In the genomic region with DNA sequence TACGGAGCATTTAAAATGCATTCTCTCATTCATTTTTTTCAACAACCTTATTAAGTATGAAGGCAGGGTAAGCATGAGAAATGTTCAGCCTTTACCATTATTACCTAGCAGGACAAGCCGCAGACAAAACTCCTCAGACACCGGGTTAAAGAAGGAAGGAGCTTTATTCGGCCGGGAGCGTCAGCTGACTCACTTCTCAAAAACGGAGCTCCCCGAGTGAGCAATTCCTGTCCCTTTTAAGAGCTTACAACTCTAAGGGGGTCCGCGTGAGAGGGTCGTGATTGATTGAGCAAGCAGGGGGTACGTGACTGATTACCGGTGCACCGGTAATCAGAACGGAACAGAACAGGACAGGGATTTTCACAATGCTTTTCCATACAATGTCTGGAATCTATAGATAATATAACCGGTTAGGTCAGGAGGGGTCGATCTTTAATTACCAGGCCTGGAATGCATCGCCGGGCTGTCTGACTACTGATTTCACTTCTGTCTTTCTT, we compare ENCODE assay signal across 1 cellular context.
TF ChIP-seq lines count a peak whose summit lies in the region.
"Not testable (repeated sequence)": the region's sequence is repeated elsewhere in the genome, so short reads cannot be mapped to it uniquely, and the experiment has no call there.

No MANE protein-coding gene starts in this region.

TF ChIP-seq in K562, 482 proteins besides CTCF, POLR2A, EP300 and RAD21 (continues in another document):
- TF ChIP-seq TEAD2 (tag; IDR thresholded peaks at IDR 0.05) = 0 out of 2 replicates have a peak, but pooled peaks have one; percentile 43
- peak in 1 of 2 experiments; percentile 80; a peak in 2 of 4 replicates for TF ChIP-seq HDAC1 (IDR thresholded peaks at IDR 0.05)
- TF ChIP-seq DMBX1 (CRISPR knock-in tag; IDR thresholded peaks at IDR 0.05; ENCODE audit: borderline replicate concordance) = peak; percentile 31; the same call in 1 of the 2 replicates
- peak; percentile 81 for TF ChIP-seq TCF3 (CRISPR knock-in tag; IDR thresholded peaks at IDR 0.05)
- peak; percentile 44; the same call in 1 of the 2 replicates for TF ChIP-seq RAD51 (IDR thresholded peaks at IDR 0.05; ENCODE audit: borderline replicate concordance, low read depth)
- peak; percentile 7 for TF ChIP-seq MEIS2 (IDR thresholded peaks at IDR 0.05; ENCODE audit: partially characterized antibody)
- peak; percentile 98 for TF ChIP-seq KDM1A (IDR thresholded peaks at IDR 0.05)
- TF ChIP-seq NCOR1 (IDR thresholded peaks at IDR 0.05) = peak; percentile 79
- peak; percentile 93 for TF ChIP-seq CBFA2T3 (IDR thresholded peaks at IDR 0.05)
- TF ChIP-seq ZNF175 (CRISPR knock-in tag; IDR thresholded peaks at IDR 0.05; ENCODE audit: low read depth) = peak; percentile 18; the same call in 1 of the 2 replicates
- 0 out of 2 replicates have a peak, but pooled peaks have one; percentile 14 for TF ChIP-seq PML (IDR thresholded peaks at IDR 0.05; ENCODE audit: low read length)
- TF ChIP-seq MITF (IDR thresholded peaks at IDR 0.05) = peak; percentile 44; the same call in 1 of the 2 replicates
- TF ChIP-seq EP400 (IDR thresholded peaks at IDR 0.05) = peak; percentile 31; the same call in 1 of the 2 replicates
- TF ChIP-seq KLF16 (IDR thresholded peaks at IDR 0.05) = peak; percentile 64; the same call in 1 of the 2 replicates
- TF ChIP-seq NFIC (IDR thresholded peaks at IDR 0.05) = peak; percentile 62; the same call in 1 of the 2 replicates
- TF ChIP-seq CBFA2T2 (conservative IDR thresholded peaks at IDR 0.05) = peak; percentile 89
- peak; percentile 79 for TF ChIP-seq TEAD4 (IDR thresholded peaks at IDR 0.05; ENCODE audit: low read length)
- not testable (repeated sequence) for TF ChIP-seq TEAD4 (CRISPR knock-in tag; IDR thresholded peaks at IDR 0.05; ENCODE audit: borderline replicate concordance); ATF1 (CRISPR knock-in tag; IDR thresholded peaks at IDR 0.05)
- peak; percentile 69; the same call in 1 of the 2 replicates for TF ChIP-seq SMARCE1 (IDR thresholded peaks at IDR 0.05)
- TF ChIP-seq LEF1 (IDR thresholded peaks at IDR 0.05) = 0 out of 2 replicates have a peak, but pooled peaks have one; percentile 25
- 0 out of 4 replicates have a peak, but pooled peaks of 1 of the 2 experiments have one; percentile 59 for TF ChIP-seq TEAD1 (CRISPR knock-in tag; IDR thresholded peaks at IDR 0.05)
- TF ChIP-seq RBBP5 (IDR thresholded peaks at IDR 0.05; ENCODE audit: borderline replicate concordance, insufficient read depth, low read length, poor library complexity, severe bottlenecking) = peak; percentile 10
- peak; percentile 72 for TF ChIP-seq SMARCA4 (IDR thresholded peaks at IDR 0.05)
- TF ChIP-seq ZFX (CRISPR knock-in tag; IDR thresholded peaks at IDR 0.05) = peak; percentile 50; the same call in 1 of the 2 replicates
- peak; percentile 91 for TF ChIP-seq HDAC2 (IDR thresholded peaks at IDR 0.05)
- peak; percentile 59 for TF ChIP-seq USF1 (CRISPR knock-in tag; IDR thresholded peaks at IDR 0.05)
- TF ChIP-seq ARNT (IDR thresholded peaks at IDR 0.05) = peak in 1 of 2 experiments; percentile 78; a peak in 1 of 4 replicates
- TF ChIP-seq SOX6 (IDR thresholded peaks at IDR 0.05) = peak; percentile 75
- TF ChIP-seq NCOA1 (IDR thresholded peaks at IDR 0.05; ENCODE audit: low read depth) = peak; percentile 43; the same call in 1 of the 2 replicates
- TF ChIP-seq TAL1 (IDR thresholded peaks at IDR 0.05) = peak; percentile 86
- TF ChIP-seq TRIM24 (IDR thresholded peaks at IDR 0.05) = peak; percentile 8 to 52; a peak in 1 of 4 replicates
- TF ChIP-seq, protein P1, sequence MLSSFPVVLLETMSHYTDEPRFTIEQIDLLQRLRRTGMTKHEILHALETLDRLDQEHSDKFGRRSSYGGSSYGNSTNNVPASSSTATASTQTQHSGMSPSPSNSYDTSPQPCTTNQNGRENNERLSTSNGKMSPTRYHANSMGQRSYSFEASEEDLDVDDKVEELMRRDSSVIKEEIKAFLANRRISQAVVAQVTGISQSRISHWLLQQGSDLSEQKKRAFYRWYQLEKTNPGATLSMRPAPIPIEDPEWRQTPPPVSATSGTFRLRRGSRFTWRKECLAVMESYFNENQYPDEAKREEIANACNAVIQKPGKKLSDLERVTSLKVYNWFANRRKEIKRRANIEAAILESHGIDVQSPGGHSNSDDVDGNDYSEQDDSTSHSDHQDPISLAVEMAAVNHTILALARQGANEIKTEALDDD (IDR thresholded peaks at IDR 0.05) = peak; percentile 56; the same call in 1 of the 2 replicates
- peak; percentile 61; the same call in 1 of the 2 replicates for TF ChIP-seq MTA2 (IDR thresholded peaks at IDR 0.05; ENCODE audit: low read depth)
- peak; percentile 44; the same call in 1 of the 2 replicates for TF ChIP-seq ATF1 (tag; IDR thresholded peaks at IDR 0.05)
- TF ChIP-seq STAT5A (IDR thresholded peaks at IDR 0.05; ENCODE audit: borderline replicate concordance, low read length) = peak; percentile 46; the same call in 1 of the 2 replicates
- TF ChIP-seq POLR2H (tag; IDR thresholded peaks at IDR 0.05; ENCODE audit: low read depth) = peak; percentile 70
- TF ChIP-seq FOXK1 (CRISPR knock-in tag; IDR thresholded peaks at IDR 0.05; ENCODE audit: borderline replicate concordance) = 0 out of 2 replicates have a peak, but pooled peaks have one; percentile 4
- TF ChIP-seq BACH1 (tag; IDR thresholded peaks at IDR 0.05) = 0 out of 2 replicates have a peak, but pooled peaks have one; percentile 37
- peak; percentile 66 for TF ChIP-seq HDAC3 (IDR thresholded peaks at IDR 0.05; ENCODE audit: borderline replicate concordance, partially characterized antibody)
- TF ChIP-seq, protein P2, sequence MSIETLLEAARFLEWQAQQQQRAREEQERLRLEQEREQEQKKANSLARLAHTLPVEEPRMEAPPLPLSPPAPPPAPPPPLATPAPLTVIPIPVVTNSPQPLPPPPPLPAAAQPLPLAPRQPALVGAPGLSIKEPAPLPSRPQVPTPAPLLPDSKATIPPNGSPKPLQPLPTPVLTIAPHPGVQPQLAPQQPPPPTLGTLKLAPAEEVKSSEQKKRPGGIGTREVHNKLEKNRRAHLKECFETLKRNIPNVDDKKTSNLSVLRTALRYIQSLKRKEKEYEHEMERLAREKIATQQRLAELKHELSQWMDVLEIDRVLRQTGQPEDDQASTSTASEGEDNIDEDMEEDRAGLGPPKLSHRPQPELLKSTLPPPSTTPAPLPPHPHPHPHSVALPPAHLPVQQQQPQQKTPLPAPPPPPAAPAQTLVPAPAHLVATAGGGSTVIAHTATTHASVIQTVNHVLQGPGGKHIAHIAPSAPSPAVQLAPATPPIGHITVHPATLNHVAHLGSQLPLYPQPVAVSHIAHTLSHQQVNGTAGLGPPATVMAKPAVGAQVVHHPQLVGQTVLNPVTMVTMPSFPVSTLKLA (conservative IDR thresholded peaks at IDR 0.05) = peak; percentile 34 to 68; a peak in 1 of 4 replicates
- TF ChIP-seq DPF2 (IDR thresholded peaks at IDR 0.05) = peak; percentile 26; the same call in 1 of the 2 replicates
- TF ChIP-seq CXXC5 (CRISPR knock-in tag; IDR thresholded peaks at IDR 0.05) = 0 out of 2 replicates have a peak, but pooled peaks have one; percentile 0
- TF ChIP-seq CC2D1A (IDR thresholded peaks at IDR 0.05) = peak; percentile 47; the same call in 1 of the 2 replicates
- TF ChIP-seq, protein P3, sequence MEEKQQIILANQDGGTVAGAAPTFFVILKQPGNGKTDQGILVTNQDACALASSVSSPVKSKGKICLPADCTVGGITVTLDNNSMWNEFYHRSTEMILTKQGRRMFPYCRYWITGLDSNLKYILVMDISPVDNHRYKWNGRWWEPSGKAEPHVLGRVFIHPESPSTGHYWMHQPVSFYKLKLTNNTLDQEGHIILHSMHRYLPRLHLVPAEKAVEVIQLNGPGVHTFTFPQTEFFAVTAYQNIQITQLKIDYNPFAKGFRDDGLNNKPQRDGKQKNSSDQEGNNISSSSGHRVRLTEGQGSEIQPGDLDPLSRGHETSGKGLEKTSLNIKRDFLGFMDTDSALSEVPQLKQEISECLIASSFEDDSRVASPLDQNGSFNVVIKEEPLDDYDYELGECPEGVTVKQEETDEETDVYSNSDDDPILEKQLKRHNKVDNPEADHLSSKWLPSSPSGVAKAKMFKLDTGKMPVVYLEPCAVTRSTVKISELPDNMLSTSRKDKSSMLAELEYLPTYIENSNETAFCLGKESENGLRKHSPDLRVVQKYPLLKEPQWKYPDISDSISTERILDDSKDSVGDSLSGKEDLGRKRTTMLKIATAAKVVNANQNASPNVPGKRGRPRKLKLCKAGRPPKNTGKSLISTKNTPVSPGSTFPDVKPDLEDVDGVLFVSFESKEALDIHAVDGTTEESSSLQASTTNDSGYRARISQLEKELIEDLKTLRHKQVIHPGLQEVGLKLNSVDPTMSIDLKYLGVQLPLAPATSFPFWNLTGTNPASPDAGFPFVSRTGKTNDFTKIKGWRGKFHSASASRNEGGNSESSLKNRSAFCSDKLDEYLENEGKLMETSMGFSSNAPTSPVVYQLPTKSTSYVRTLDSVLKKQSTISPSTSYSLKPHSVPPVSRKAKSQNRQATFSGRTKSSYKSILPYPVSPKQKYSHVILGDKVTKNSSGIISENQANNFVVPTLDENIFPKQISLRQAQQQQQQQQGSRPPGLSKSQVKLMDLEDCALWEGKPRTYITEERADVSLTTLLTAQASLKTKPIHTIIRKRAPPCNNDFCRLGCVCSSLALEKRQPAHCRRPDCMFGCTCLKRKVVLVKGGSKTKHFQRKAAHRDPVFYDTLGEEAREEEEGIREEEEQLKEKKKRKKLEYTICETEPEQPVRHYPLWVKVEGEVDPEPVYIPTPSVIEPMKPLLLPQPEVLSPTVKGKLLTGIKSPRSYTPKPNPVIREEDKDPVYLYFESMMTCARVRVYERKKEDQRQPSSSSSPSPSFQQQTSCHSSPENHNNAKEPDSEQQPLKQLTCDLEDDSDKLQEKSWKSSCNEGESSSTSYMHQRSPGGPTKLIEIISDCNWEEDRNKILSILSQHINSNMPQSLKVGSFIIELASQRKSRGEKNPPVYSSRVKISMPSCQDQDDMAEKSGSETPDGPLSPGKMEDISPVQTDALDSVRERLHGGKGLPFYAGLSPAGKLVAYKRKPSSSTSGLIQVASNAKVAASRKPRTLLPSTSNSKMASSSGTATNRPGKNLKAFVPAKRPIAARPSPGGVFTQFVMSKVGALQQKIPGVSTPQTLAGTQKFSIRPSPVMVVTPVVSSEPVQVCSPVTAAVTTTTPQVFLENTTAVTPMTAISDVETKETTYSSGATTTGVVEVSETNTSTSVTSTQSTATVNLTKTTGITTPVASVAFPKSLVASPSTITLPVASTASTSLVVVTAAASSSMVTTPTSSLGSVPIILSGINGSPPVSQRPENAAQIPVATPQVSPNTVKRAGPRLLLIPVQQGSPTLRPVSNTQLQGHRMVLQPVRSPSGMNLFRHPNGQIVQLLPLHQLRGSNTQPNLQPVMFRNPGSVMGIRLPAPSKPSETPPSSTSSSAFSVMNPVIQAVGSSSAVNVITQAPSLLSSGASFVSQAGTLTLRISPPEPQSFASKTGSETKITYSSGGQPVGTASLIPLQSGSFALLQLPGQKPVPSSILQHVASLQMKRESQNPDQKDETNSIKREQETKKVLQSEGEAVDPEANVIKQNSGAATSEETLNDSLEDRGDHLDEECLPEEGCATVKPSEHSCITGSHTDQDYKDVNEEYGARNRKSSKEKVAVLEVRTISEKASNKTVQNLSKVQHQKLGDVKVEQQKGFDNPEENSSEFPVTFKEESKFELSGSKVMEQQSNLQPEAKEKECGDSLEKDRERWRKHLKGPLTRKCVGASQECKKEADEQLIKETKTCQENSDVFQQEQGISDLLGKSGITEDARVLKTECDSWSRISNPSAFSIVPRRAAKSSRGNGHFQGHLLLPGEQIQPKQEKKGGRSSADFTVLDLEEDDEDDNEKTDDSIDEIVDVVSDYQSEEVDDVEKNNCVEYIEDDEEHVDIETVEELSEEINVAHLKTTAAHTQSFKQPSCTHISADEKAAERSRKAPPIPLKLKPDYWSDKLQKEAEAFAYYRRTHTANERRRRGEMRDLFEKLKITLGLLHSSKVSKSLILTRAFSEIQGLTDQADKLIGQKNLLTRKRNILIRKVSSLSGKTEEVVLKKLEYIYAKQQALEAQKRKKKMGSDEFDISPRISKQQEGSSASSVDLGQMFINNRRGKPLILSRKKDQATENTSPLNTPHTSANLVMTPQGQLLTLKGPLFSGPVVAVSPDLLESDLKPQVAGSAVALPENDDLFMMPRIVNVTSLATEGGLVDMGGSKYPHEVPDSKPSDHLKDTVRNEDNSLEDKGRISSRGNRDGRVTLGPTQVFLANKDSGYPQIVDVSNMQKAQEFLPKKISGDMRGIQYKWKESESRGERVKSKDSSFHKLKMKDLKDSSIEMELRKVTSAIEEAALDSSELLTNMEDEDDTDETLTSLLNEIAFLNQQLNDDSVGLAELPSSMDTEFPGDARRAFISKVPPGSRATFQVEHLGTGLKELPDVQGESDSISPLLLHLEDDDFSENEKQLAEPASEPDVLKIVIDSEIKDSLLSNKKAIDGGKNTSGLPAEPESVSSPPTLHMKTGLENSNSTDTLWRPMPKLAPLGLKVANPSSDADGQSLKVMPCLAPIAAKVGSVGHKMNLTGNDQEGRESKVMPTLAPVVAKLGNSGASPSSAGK (IDR thresholded peaks at IDR 0.05) = 0 out of 2 replicates have a peak, but pooled peaks have one; percentile 6
- TF ChIP-seq TRIM28 (IDR thresholded peaks at IDR 0.05) = peak; percentile 17; the same call in 1 of the 2 replicates
- 0 out of 2 replicates have a peak, but pooled peaks have one; percentile 38 for TF ChIP-seq KAT7 (CRISPR knock-in tag; IDR thresholded peaks at IDR 0.05; ENCODE audit: borderline replicate concordance)
